ENCODE assay signal across 14 cellular contexts in the genomic region with DNA sequence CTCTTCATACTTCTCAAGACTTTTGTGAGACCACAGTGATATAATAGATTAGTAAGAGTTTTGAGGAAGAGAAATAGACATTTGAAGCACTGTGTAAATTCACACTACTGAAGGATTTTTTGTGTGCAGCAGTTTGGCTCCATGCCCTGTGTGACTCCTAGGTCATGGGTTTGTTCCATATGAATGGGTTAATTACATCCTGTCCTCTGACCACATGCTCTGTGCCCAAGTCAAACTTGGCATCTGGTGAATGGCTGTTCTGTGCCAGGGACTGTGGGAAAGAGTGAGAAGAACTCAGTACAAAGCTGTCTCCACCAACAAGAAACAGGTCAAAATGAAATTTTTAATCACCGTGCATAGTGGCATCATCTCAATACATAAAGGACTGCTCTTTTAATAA.
"Had no signal": no experiment of that assay in that cellular context is flagged by ENCODE, and none has a peak within 500 bp of the region (broad histone marks: within the 10 kb centered on the region; RNA-seq: fewer than 3 reads in every experiment).

No MANE protein-coding gene starts in this region.

- FAIRE-seq: keratinocyte had no signal

- ATAC-seq: activated naive CD4-positive, alpha-beta T cell treated with anti-CD3 and anti-CD28 coated beads, Interleukin-2, amount 50 U/mL, for 72 hours; activated T-cell treated with anti-CD3 and anti-CD28 coated beads, Interleukin-2, amount 50 U/mL, for 4 hours; esophagus mucosa; left lung; mucosa of descending colon; naive thymus-derived CD8-positive, alpha-beta T cell; stimulated activated memory B cell treated with anti-CD40 and anti-IgM and Interleukin-4, amounts not matched to agents 10 μg/mL and 1 μg/mL and 100 μg/mL, for 72 hours had no signal

- DNase-seq: activated CD4-positive, alpha-beta memory T cell treated with anti-CD3 and anti-CD28 coated beads, Interleukin-2, amount 10 ng/mL, durations not matched to agents 7 days and 5 days; activated effector memory CD4-positive, alpha-beta T cell treated with anti-CD3 and anti-CD28 coated beads, Interleukin-2, amount 50 U/mL, for 16 hours; activated T-cell treated with anti-CD3 and anti-CD28 coated beads, Interleukin-2, amount 50 U/mL, for 4 hours; hippocampal formation; left lung; mammary epithelial cell; mucosa of descending colon; naive thymus-derived CD8-positive, alpha-beta T cell; retina; WERI-Rb-1 had no signal
